20 cellular contexts compared by ENCODE assay signal in the genomic region with DNA sequence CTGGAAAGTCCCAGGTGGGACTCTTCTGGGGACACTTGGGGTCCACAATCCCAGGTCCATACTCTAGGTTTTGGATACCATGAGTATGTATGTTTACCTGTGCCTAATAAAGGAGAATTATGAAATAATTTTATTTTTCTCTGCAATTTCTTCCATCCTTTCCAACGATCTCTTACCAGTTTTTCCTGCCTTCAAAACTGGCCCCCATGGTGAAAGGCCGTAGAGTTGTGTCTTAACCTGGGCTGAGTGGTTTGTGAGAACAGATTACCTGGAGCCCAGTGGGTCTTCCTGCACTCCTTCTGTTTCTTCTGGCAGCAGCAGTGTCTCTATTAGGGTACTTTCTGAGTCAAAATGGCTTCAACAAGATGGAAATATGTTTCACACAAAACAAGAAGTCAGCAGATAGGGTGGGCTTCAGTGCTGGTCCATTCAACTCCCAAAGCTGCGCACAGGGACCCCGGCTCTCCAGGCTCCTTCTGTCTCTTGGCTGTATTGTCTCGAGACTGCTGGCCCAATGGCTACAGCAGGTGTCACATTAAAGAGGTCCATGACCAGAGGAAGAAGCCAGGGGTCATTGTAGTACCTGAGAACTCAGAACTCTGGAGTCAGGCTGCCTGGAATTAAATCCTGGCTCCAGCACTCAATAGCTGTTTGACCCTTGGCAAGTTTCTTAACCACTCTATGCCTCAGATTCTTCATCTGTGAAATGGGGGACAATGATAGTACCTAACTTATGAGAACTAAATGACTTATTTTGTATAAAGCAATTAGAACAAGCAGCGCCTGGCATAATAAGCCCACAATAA.
"Had no signal": no experiment of that assay in that cellular context is flagged by ENCODE, and none has a peak within 500 bp of the region (broad histone marks: within the 10 kb centered on the region; RNA-seq: fewer than 3 reads in every experiment).

No MANE protein-coding gene starts in this region.

- H3K9me2 ChIP-seq: SK-N-SH had no signal

- H3K27ac Mint-ChIP-seq: activated B cell treated with CpG ODN at 0.5 μM for 24 hours; activated CD4-positive, alpha-beta memory T cell treated with anti-CD3 and anti-CD28 coated beads, Interleukin-2, amount 10 ng/mL, durations not matched to agents 7 days and 5 days; activated naive CD8-positive, alpha-beta T cell; natural killer cell treated with Interleukin-12 subunit alpha and Interleukin-12 subunit beta and Interleukin-15 and Interleukin-18, amount 100 ng/mL, for 72 hours; T-cell had no signal

- DNase-seq: activated B cell treated with CpG ODN at 0.5 μM for 24 hours; activated CD4-positive, alpha-beta memory T cell treated with anti-CD3 and anti-CD28 coated beads, Interleukin-2, amount 10 ng/mL, durations not matched to agents 7 days and 5 days; activated CD4-positive, alpha-beta T cell treated with anti-CD3 and anti-CD28 coated beads for 48 hours; activated gamma-delta T cell; activated T-cell treated with anti-CD3 and anti-CD28 coated beads, Interleukin-2, amount 50 U/mL, for 4 hours; dermis blood vessel endothelial cell; effector memory CD4-positive, alpha-beta T cell; foreskin keratinocyte; hippocampal formation; left colon; retina; SK-N-SH; stimulated activated CD4-positive, alpha-beta T cell treated with anti-CD3 and anti-CD28 coated beads, Interleukin-2, amount 100 ng/mL, for 24 hours; stimulated activated naive CD4-positive, alpha-beta T cell treated with Interleukin-2 at 50 U/mL for 16 hours; T-cell; T-helper 9 cell; trophoblast cell had no signal

- H3K4me3 ChIP-seq: lung had no signal

- ATAC-seq: activated T-cell treated with anti-CD3 and anti-CD28 coated beads, Interleukin-2, amount 50 U/mL, for 4 hours; foreskin keratinocyte; natural killer cell treated with Interleukin-12 subunit alpha and Interleukin-12 subunit beta and Interleukin-15 and Interleukin-18, amount 100 ng/mL, for 72 hours; T-cell had no signal

- H3K9me3 ChIP-seq: SK-N-SH had no signal

- H3K4me2 ChIP-seq: SK-N-SH had no signal

- H3K27me3 Mint-ChIP-seq: activated B cell treated with CpG ODN at 0.5 μM for 24 hours; activated CD4-positive, alpha-beta memory T cell treated with anti-CD3 and anti-CD28 coated beads, Interleukin-2, amount 10 ng/mL, durations not matched to agents 7 days and 5 days; activated naive CD8-positive, alpha-beta T cell; natural killer cell treated with Interleukin-12 subunit alpha and Interleukin-12 subunit beta and Interleukin-15 and Interleukin-18, amount 100 ng/mL, for 72 hours; T-cell had no signal

- H3K9me3 Mint-ChIP-seq: activated B cell treated with CpG ODN at 0.5 μM for 24 hours; activated CD4-positive, alpha-beta memory T cell treated with anti-CD3 and anti-CD28 coated beads, Interleukin-2, amount 10 ng/mL, durations not matched to agents 7 days and 5 days; activated T-cell treated with anti-CD3 and anti-CD28 coated beads, Interleukin-2, amount 50 U/mL, for 4 hours; natural killer cell treated with Interleukin-12 subunit alpha and Interleukin-12 subunit beta and Interleukin-15 and Interleukin-18, amount 100 ng/mL, for 72 hours; T-cell had no signal

- H3K27ac ChIP-seq: foreskin keratinocyte had no signal

- H3K4me3 Mint-ChIP-seq: activated B cell treated with CpG ODN at 0.5 μM for 24 hours; activated CD4-positive, alpha-beta memory T cell treated with anti-CD3 and anti-CD28 coated beads, Interleukin-2, amount 10 ng/mL, durations not matched to agents 7 days and 5 days; activated naive CD8-positive, alpha-beta T cell; activated T-cell treated with anti-CD3 and anti-CD28 coated beads, Interleukin-2, amount 50 U/mL, for 4 hours; natural killer cell treated with Interleukin-12 subunit alpha and Interleukin-12 subunit beta and Interleukin-15 and Interleukin-18, amount 100 ng/mL, for 72 hours; T-cell had no signal

- H3K27me3 ChIP-seq: foreskin keratinocyte had no signal
